ENCODE assay signal across 22 cellular contexts in genomic region chr12:129486931-129487330, GRCh38.
"Had no signal": no experiment of that assay in that cellular context is flagged by ENCODE, and none has a peak within 500 bp of the region (broad histone marks: within the 10 kb centered on the region; RNA-seq: fewer than 3 reads in every experiment).

No MANE protein-coding gene starts in this region.

- H3K4me3 Mint-ChIP-seq: effector memory CD8-positive, alpha-beta T cell; natural killer cell; neural crest cell; stimulated activated effector memory CD8-positive, alpha-beta T cell treated with anti-CD3 and anti-CD28 coated beads, Interleukin-12 subunit alpha, Interleukin-12 subunit beta, amount 100 ng/mL, for 72 hours had no signal

- H3K4me3 ChIP-seq: esophagus muscularis mucosa, gastrocnemius medialis, heart right ventricle, smooth muscle cell, suprapubic skin, thyroid gland, upper lobe of left lung, uterus had no signal

- H3K4me1 ChIP-seq: esophagus muscularis mucosa, gastrocnemius medialis, heart right ventricle, suprapubic skin, thyroid gland, upper lobe of left lung, uterus had no signal

- H3K4me1 Mint-ChIP-seq: natural killer cell; neural crest cell; stimulated activated effector memory CD8-positive, alpha-beta T cell treated with anti-CD3 and anti-CD28 coated beads, Interleukin-12 subunit alpha, Interleukin-12 subunit beta, amount 100 ng/mL, for 72 hours had no signal

- DNase-seq: effector memory CD8-positive, alpha-beta T cell; gastrocnemius medialis; heart right ventricle; hypothalamus; kidney glomerular epithelial cell; mammary epithelial cell; natural killer cell; posterior cingulate gyrus; right cardiac atrium; stimulated activated CD4-positive, alpha-beta T cell treated with anti-CD3 and anti-CD28 coated beads, Interleukin-4, amount 100 ng/mL, for 1 hour; stimulated activated CD8-positive, alpha-beta memory T cell treated with anti-CD3 and anti-CD28 coated beads, Interleukin-4, amount 100 ng/mL, for 48 hours; stimulated activated naive CD8-positive, alpha-beta T cell treated with anti-CD3 and anti-CD28 coated beads, Interleukin-15, Interleukin-2, amounts not matched to agents 100 U/mL and 50 U/mL, for 24 hours; thyroid gland; upper lobe of left lung; uterus had no signal

- H3K27ac Mint-ChIP-seq: effector memory CD8-positive, alpha-beta T cell; natural killer cell; stimulated activated effector memory CD8-positive, alpha-beta T cell treated with anti-CD3 and anti-CD28 coated beads, Interleukin-12 subunit alpha, Interleukin-12 subunit beta, amount 100 ng/mL, for 72 hours had no signal

- H3K9me3 Mint-ChIP-seq: effector memory CD8-positive, alpha-beta T cell; natural killer cell had no signal

- H3K27me3 Mint-ChIP-seq: effector memory CD8-positive, alpha-beta T cell had no signal

- H3K27me3 ChIP-seq: gastrocnemius medialis, heart right ventricle, suprapubic skin, thyroid gland, upper lobe of left lung, uterus had no signal

- H3K9me3 ChIP-seq: esophagus muscularis mucosa, gastrocnemius medialis, suprapubic skin, thyroid gland, upper lobe of left lung, uterus had no signal

- H3K4me2 ChIP-seq: smooth muscle cell had no signal

- ATAC-seq: effector memory CD8-positive, alpha-beta T cell; gastrocnemius medialis; heart right ventricle; left lobe of liver; natural killer cell; right cardiac atrium; stimulated activated effector memory CD8-positive, alpha-beta T cell treated with anti-CD3 and anti-CD28 coated beads, Interleukin-12 subunit alpha, Interleukin-12 subunit beta, amount 100 ng/mL, for 72 hours; stimulated activated naive CD8-positive, alpha-beta T cell treated with anti-CD3 and anti-CD28 coated beads, Interleukin-15, Interleukin-2, amounts not matched to agents 100 U/mL and 50 U/mL, for 24 hours had no signal

- H3K27ac ChIP-seq: epithelial cell of prostate, esophagus muscularis mucosa, gastrocnemius medialis, heart right ventricle, suprapubic skin, thyroid gland, upper lobe of left lung, uterus had no signal

- H3K36me3 ChIP-seq: esophagus muscularis mucosa, gastrocnemius medialis, heart right ventricle, suprapubic skin, thyroid gland, upper lobe of left lung, uterus had no signal

- H3K36me3 Mint-ChIP-seq: natural killer cell; stimulated activated effector memory CD8-positive, alpha-beta T cell treated with anti-CD3 and anti-CD28 coated beads, Interleukin-12 subunit alpha, Interleukin-12 subunit beta, amount 100 ng/mL, for 72 hours had no signal
